In the genomic region with DNA sequence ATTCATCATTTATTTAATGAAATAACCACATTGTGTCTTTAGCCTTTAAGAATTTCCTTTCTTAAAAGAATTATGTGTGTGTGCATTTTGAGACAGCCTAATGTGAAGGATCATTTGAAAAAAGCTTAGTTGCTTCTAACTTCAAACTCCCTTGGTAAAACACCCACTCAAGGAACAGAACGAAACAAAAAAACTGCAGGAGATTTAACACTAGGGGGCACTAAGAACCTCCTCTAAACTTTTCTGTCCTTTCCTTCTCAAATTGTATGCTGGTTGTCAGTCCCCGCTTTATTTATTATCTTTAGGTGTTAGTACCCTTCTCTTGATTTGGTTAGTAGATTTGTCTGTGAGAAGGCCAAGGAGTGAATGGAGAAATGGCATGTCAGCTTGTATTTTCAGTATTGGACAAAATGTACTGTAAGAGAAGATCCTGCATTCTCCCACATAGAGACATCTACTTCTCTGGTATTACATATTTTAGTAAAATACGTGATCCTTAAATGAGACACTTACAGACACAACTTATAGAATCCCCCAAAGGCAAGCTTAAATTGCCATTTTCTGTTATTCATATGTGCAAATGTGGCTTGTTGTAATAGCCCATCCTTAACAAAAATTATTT, we compare ENCODE assay signal across 7 cellular contexts.
DNase-seq lines count a peak whose midpoint lies in the region; ATAC-seq, FAIRE-seq and TF ChIP-seq lines count a peak whose summit lies in the region.

No MANE protein-coding gene starts in this region.

- no peak overlapping the region for H3K27ac Mint-ChIP-seq in stimulated activated effector memory CD8-positive, alpha-beta T cell treated with anti-CD3 and anti-CD28 coated beads, Interleukin-12 subunit alpha, Interleukin-12 subunit beta, amount 100 ng/mL, for 72 hours

- in situ Hi-C loops in GM13977 (cut with MboI; ENCODE audit: low pct_unique_long_range_greater_than_20kb, low sequenced_read_pairs, unreplicated experiment), result no loop called here

- H3K4me1 Mint-ChIP-seq in stimulated activated effector memory CD8-positive, alpha-beta T cell treated with anti-CD3 and anti-CD28 coated beads, Interleukin-12 subunit alpha, Interleukin-12 subunit beta, amount 100 ng/mL, for 72 hours, result no peaks in the 10 kb centered on the region

- peak; percentile 27 for DNase-seq in GM13977 (ENCODE audit: low spot score)
- peak; percentile 48 for DNase-seq in NCI-H146 (lab: John Stamatoyannopoulos, UW)
- DNase-seq in inferior parietal cortex (ENCODE audit: extremely low spot score), result peak; percentile 72
- no peak for DNase-seq in lower leg skin (ENCODE audit: low spot score in 2 of 2)
- DNase-seq in stimulated activated effector memory CD8-positive, alpha-beta T cell treated with anti-CD3 and anti-CD28 coated beads, Interleukin-12 subunit alpha, Interleukin-12 subunit beta, amount 100 ng/mL, for 72 hours (ENCODE audit: low spot score in 2 of 2), result no peak

- no peak for TF ChIP-seq POLR2A in lower leg skin (IDR thresholded peaks at IDR 0.05)

- peak; percentile 65 for FAIRE-seq in TTC549 (lab: Jason Lieb, UNC)

- intact Hi-C loops in lower leg skin (cut with DNase I; ENCODE audit: low total_unique reads), result no loop called here

- TF ChIP-seq CTCF in GM13977 (IDR thresholded peaks at IDR 0.05; ENCODE audit: extremely low read depth, insufficient read depth, missing control alignments) (peak; percentile 61), lower leg skin (IDR thresholded peaks at IDR 0.05) (no peak)

- H3K4me3 ChIP-seq in lower leg skin (ENCODE audit: low read depth, poor library complexity, severe bottlenecking), result no peak overlapping the region

- no peak overlapping the region for H3K4me3 Mint-ChIP-seq in stimulated activated effector memory CD8-positive, alpha-beta T cell treated with anti-CD3 and anti-CD28 coated beads, Interleukin-12 subunit alpha, Interleukin-12 subunit beta, amount 100 ng/mL, for 72 hours

- 22 to 28% methylated on average over 3 of the region's 3 CpGs for WGBS in lower leg skin, 2 donors

- peak; percentile 67 for ATAC-seq in HG02571 (IDR thresholded peaks at IDR 0.05; ENCODE audit: unreplicated experiment)
- ATAC-seq in stimulated activated effector memory CD8-positive, alpha-beta T cell treated with anti-CD3 and anti-CD28 coated beads, Interleukin-12 subunit alpha, Interleukin-12 subunit beta, amount 100 ng/mL, for 72 hours, result no peak

- H3K9me3 Mint-ChIP-seq in stimulated activated effector memory CD8-positive, alpha-beta T cell treated with anti-CD3 and anti-CD28 coated beads, Interleukin-12 subunit alpha, Interleukin-12 subunit beta, amount 100 ng/mL, for 72 hours, result peaks cover 4% of the 10 kb centered on the region

- no peaks in the 10 kb centered on the region for H3K36me3 Mint-ChIP-seq in stimulated activated effector memory CD8-positive, alpha-beta T cell treated with anti-CD3 and anti-CD28 coated beads, Interleukin-12 subunit alpha, Interleukin-12 subunit beta, amount 100 ng/mL, for 72 hours

Comparison
In these comparisons a context has a peak if more than half of its experiments do, and no peak if none do; other contexts are left out.
1. DNase-seq: peak in GM13977 (single experiment), NCI-H146 (single experiment) and inferior parietal cortex (single experiment); none in lower leg skin (0 of 2) and stimulated activated effector memory CD8-positive, alpha-beta T cell treated with anti-CD3 and anti-CD28 coated beads, Interleukin-12 subunit alpha, Interleukin-12 subunit beta, amount 100 ng/mL, for 72 hours (0 of 2).